Comparison of ENCODE assay signal across 1 cellular context in the genomic region with DNA sequence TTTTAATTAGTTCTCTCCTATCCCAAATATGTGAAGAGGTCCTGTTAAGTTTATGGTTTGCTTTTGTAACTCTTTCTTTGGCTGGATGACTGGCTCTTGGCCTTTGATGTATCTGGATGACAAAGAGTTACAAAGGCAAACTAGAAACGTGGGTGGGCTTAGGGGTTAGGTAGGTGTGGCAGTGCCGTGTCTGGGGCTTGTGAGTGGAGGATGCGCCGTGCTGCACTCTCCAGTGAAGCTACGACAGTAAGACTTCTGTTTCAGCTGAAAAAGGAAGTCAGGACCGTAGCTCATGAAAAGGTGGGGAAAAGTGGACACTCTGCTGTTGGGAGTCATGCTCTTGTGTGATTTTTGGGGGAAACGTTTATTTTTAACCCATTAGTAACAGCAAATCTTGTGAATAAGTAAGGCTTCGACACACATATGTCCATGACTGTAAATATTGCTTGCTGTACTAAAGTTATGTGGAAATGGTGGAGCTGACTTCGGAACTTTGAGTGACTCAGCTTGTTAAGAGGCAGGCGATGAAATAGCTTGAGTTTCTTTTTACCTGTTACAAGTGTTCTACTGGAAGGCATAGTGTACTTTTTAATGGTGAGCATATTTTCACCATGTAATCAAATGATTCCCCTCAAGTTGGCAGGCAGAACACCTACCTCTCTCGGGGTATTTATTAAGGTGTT.
TF ChIP-seq lines count a peak whose summit lies in the region.

No MANE protein-coding gene starts in this region.

TF ChIP-seq in GM23338, 12 proteins besides CTCF, POLR2A, EP300 and RAD21 (continued from another document):
- TF ChIP-seq, protein P1, sequence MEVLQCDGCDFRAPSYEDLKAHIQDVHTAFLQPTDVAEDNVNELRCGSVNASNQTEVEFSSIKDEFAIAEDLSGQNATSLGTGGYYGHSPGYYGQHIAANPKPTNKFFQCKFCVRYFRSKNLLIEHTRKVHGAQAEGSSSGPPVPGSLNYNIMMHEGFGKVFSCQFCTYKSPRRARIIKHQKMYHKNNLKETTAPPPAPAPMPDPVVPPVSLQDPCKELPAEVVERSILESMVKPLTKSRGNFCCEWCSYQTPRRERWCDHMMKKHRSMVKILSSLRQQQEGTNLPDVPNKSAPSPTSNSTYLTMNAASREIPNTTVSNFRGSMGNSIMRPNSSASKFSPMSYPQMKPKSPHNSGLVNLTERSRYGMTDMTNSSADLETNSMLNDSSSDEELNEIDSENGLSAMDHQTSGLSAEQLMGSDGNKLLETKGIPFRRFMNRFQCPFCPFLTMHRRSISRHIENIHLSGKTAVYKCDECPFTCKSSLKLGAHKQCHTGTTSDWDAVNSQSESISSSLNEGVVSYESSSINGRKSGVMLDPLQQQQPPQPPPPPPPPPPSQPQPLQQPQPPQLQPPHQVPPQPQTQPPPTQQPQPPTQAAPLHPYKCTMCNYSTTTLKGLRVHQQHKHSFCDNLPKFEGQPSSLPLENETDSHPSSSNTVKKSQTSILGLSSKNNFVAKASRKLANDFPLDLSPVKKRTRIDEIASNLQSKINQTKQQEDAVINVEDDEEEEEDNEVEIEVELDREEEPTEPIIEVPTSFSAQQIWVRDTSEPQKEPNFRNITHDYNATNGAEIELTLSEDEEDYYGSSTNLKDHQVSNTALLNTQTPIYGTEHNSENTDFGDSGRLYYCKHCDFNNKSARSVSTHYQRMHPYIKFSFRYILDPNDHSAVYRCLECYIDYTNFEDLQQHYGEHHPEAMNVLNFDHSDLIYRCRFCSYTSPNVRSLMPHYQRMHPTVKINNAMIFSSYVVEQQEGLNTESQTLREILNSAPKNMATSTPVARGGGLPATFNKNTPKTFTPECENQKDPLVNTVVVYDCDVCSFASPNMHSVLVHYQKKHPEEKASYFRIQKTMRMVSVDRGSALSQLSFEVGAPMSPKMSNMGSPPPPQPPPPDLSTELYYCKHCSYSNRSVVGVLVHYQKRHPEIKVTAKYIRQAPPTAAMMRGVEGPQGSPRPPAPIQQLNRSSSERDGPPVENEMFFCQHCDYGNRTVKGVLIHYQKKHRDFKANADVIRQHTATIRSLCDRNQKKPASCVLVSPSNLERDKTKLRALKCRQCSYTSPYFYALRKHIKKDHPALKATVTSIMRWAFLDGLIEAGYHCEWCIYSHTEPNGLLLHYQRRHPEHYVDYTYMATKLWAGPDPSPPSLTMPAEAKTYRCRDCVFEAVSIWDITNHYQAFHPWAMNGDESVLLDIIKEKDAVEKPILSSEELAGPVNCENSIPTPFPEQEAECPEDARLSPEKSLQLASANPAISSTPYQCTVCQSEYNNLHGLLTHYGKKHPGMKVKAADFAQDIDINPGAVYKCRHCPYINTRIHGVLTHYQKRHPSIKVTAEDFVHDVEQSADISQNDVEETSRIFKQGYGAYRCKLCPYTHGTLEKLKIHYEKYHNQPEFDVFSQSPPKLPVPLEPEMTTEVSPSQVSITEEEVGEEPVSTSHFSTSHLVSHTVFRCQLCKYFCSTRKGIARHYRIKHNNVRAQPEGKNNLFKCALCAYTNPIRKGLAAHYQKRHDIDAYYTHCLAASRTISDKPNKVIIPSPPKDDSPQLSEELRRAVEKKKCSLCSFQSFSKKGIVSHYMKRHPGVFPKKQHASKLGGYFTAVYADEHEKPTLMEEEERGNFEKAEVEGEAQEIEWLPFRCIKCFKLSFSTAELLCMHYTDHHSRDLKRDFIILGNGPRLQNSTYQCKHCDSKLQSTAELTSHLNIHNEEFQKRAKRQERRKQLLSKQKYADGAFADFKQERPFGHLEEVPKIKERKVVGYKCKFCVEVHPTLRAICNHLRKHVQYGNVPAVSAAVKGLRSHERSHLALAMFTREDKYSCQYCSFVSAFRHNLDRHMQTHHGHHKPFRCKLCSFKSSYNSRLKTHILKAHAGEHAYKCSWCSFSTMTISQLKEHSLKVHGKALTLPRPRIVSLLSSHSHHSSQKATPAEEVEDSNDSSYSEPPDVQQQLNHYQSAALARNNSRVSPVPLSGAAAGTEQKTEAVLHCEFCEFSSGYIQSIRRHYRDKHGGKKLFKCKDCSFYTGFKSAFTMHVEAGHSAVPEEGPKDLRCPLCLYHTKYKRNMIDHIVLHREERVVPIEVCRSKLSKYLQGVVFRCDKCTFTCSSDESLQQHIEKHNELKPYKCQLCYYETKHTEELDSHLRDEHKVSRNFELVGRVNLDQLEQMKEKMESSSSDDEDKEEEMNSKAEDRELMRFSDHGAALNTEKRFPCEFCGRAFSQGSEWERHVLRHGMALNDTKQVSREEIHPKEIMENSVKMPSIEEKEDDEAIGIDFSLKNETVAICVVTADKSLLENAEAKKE (CRISPR knock-in tag; IDR thresholded peaks at IDR 0.05): no peak
- TF ChIP-seq EZH2 (IDR thresholded peaks at IDR 0.05; ENCODE audit: low read depth, unreplicated experiment) (no peak), NANOG (IDR thresholded peaks at IDR 0.05; ENCODE audit: borderline replicate concordance) (no peak), CREB1 (CRISPR knock-in tag; IDR thresholded peaks at IDR 0.05; ENCODE audit: low read depth) (no peak)
- TF ChIP-seq, protein P2, sequence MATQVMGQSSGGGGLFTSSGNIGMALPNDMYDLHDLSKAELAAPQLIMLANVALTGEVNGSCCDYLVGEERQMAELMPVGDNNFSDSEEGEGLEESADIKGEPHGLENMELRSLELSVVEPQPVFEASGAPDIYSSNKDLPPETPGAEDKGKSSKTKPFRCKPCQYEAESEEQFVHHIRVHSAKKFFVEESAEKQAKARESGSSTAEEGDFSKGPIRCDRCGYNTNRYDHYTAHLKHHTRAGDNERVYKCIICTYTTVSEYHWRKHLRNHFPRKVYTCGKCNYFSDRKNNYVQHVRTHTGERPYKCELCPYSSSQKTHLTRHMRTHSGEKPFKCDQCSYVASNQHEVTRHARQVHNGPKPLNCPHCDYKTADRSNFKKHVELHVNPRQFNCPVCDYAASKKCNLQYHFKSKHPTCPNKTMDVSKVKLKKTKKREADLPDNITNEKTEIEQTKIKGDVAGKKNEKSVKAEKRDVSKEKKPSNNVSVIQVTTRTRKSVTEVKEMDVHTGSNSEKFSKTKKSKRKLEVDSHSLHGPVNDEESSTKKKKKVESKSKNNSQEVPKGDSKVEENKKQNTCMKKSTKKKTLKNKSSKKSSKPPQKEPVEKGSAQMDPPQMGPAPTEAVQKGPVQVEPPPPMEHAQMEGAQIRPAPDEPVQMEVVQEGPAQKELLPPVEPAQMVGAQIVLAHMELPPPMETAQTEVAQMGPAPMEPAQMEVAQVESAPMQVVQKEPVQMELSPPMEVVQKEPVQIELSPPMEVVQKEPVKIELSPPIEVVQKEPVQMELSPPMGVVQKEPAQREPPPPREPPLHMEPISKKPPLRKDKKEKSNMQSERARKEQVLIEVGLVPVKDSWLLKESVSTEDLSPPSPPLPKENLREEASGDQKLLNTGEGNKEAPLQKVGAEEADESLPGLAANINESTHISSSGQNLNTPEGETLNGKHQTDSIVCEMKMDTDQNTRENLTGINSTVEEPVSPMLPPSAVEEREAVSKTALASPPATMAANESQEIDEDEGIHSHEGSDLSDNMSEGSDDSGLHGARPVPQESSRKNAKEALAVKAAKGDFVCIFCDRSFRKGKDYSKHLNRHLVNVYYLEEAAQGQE (IDR thresholded peaks at IDR 0.05; ENCODE audit: unreplicated experiment): no peak
- TF ChIP-seq, protein P3, sequence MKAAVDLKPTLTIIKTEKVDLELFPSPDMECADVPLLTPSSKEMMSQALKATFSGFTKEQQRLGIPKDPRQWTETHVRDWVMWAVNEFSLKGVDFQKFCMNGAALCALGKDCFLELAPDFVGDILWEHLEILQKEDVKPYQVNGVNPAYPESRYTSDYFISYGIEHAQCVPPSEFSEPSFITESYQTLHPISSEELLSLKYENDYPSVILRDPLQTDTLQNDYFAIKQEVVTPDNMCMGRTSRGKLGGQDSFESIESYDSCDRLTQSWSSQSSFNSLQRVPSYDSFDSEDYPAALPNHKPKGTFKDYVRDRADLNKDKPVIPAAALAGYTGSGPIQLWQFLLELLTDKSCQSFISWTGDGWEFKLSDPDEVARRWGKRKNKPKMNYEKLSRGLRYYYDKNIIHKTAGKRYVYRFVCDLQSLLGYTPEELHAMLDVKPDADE (IDR thresholded peaks at IDR 0.05): no peak
